ENCODE assay signal across 9 cellular contexts in genomic region chr11:84524422-84525051, GRCh38.
DNase-seq lines count a peak whose midpoint lies in the region; ATAC-seq and TF ChIP-seq lines count a peak whose summit lies in the region.
"Had no signal": no experiment of that assay in that cellular context is flagged by ENCODE, and none has a peak within 500 bp of the region (broad histone marks: within the 10 kb centered on the region; RNA-seq: fewer than 3 reads in every experiment).

No MANE protein-coding gene starts in this region.

- TF ChIP-seq EP300 in SK-N-SH (IDR thresholded peaks at IDR 0.05; ENCODE audit: borderline replicate concordance in 1 of 2, low read depth in 1 of 2, low read length in 1 of 2) = no peak

- peaks cover 0 to under 1% of the 10 kb centered on the region in 2 experiments; a peak in 2 of 4 replicates for H3K4me1 ChIP-seq in SK-N-SH (ENCODE audit: control insufficient read depth in 1 of 2, insufficient read depth in 2 of 2, low read depth in 1 of 2, low read length in 1 of 2)
- H3K4me1 ChIP-seq: SJSA1 had no signal

- no peaks in the 10 kb centered on the region for H4K20me1 ChIP-seq in SK-N-SH (ENCODE audit: insufficient read depth)

- no peak overlapping the region for H3K4me3 ChIP-seq in GM12875 (ENCODE audit: low read depth, low read length)
- H3K4me3 ChIP-seq in SK-N-SH (ENCODE audit: low read depth in 2 of 2, low read length in 1 of 2) = no peak overlapping the region
- H3K4me3 ChIP-seq: SJSA1 had no signal

- TF ChIP-seq CTCF in GM12875 (IDR thresholded peaks at IDR 0.05; ENCODE audit: borderline replicate concordance, insufficient read depth, low read depth, low read length) = peak; percentile 13; the same call in 1 of the 2 replicates
- peak; percentile 81 for TF ChIP-seq CTCF in SK-N-SH (IDR thresholded peaks at IDR 0.05)

- H3K27ac ChIP-seq in SK-N-SH (ENCODE audit: low read depth in 2 of 2, low read length in 1 of 2) = no peak overlapping the region; a peak in 1 of 4 replicates
- H3K27ac ChIP-seq: SJSA1 had no signal

- H3K4me2 ChIP-seq in SK-N-SH = no peak overlapping the region

- ATAC-seq in HG02884 (IDR thresholded peaks at IDR 0.05; ENCODE audit: unreplicated experiment) = no peak
- no peak for ATAC-seq in GM19467 (IDR thresholded peaks at IDR 0.05; ENCODE audit: unreplicated experiment)
- no peak for ATAC-seq in GM19452 (IDR thresholded peaks at IDR 0.05; ENCODE audit: unreplicated experiment)

- no peaks in the 10 kb centered on the region for H3K79me2 ChIP-seq in SK-N-SH (ENCODE audit: insufficient read depth)

- no peaks in the 10 kb centered on the region for H3K36me3 ChIP-seq in SK-N-SH (replicated peaks in 1 of 2; ENCODE audit: control insufficient read depth in 1 of 2, insufficient read depth in 2 of 2, low read length in 1 of 2)
- H3K36me3 ChIP-seq: SJSA1 had no signal

- no peaks in the 10 kb centered on the region for H3F3A ChIP-seq in SK-N-SH (replicated peaks; ENCODE audit: insufficient read depth)

- DNase-seq in A172 (ENCODE audit: low spot score) = peak; percentile 14
- peak; percentile 36 for DNase-seq in SK-N-SH
- DNase-seq in hepatic stellate cell (ENCODE audit: low spot score) = peak; percentile 7
- DNase-seq in stimulated activated CD4-positive, alpha-beta T cell treated with anti-CD3 and anti-CD28 coated beads, Interleukin-2, amount 100 ng/mL, for 48 hours = no peak

- peak; percentile 80 for TF ChIP-seq RAD21 in SK-N-SH (IDR thresholded peaks at IDR 0.05; ENCODE audit: low read length)

- no peaks in the 10 kb centered on the region for H3K9me2 ChIP-seq in SK-N-SH

- no peaks in the 10 kb centered on the region for H3K27me3 ChIP-seq in SK-N-SH (ENCODE audit: insufficient read depth)
- H3K27me3 ChIP-seq: SJSA1 had no signal

- no peaks in the 10 kb centered on the region for H3K9me3 ChIP-seq in SK-N-SH
- H3K9me3 ChIP-seq: SJSA1 had no signal

- H3K9ac ChIP-seq in SK-N-SH = no peak overlapping the region

- POLR2A ChIA-PET in SK-N-SH (lab: Yijun Ruan, JAX) = interaction anchor here (0.6 kb wide), 1 partner anchor 659 kb away, joined by 3 read pairs; no protein-coding TSS in a partner anchor

- WGBS in SK-N-SH (ENCODE audit: low lambda C conversion rate) = 61% methylated on average over 3 of the region's 3 CpGs

- CTCF ChIA-PET in SK-N-SH (lab: Yijun Ruan, JAX) = interaction anchor here (0.7 to 10.0 kb wide), 33 partner anchors 8 to 709 kb away, joined by 3 to 156 read pairs (median 4); no protein-coding TSS in a partner anchor

- no peak overlapping the region for H2AFZ ChIP-seq in SK-N-SH (ENCODE audit: low read depth)

TF ChIP-seq in SK-N-SH, 30 proteins besides CTCF, POLR2A, EP300 and RAD21:
- TF ChIP-seq FOXM1 (IDR thresholded peaks at IDR 0.05; ENCODE audit: low read depth) (no peak), SMC3 (IDR thresholded peaks at IDR 0.05; ENCODE audit: low read depth, low read length) (peak; percentile 68)

Comparison
In these comparisons a context has a peak if more than half of its experiments do, and no peak if none do; other contexts are left out.
1. DNase-seq: peak in A172 (single experiment), SK-N-SH (single experiment) and hepatic stellate cell (single experiment); none in stimulated activated CD4-positive, alpha-beta T cell treated with anti-CD3 and anti-CD28 coated beads, Interleukin-2, amount 100 ng/mL, for 48 hours (0 of 2).